1 cellular context compared by ENCODE assay signal in the genomic region with DNA sequence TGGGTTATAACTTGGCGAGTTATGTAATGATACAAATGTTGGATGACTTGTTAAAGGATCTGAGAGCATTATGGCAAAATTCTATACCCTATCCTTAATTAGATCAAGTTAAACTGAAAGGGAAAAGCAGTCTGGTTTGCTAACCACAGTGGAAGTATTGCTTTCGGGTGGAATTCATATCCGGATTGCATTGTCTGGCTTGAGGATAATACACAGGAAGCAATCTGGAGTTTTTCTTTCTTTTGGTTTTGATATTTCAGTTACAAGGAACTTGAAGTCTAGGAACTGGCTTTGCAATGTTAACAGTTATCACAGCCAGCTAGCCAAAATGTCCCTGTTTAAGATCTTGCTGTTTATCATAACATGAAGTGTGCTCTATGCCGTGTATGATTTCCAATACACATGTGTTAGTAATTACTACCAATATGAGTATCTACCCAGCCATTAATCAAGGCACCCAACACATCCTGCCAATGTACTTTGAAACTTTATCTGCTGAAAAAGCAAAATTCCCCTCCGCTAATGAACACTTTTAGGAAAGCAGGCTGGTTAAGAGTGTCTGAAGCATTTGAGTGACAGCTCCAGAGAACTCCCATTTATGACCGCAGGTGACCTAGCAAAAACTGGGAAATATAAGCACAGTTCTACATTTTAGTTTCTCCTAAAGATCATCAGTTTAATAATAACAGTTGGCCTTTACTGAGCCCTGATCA.
TF ChIP-seq lines count a peak whose summit lies in the region.

No MANE protein-coding gene starts in this region.

TF ChIP-seq in IMR-90, 13 proteins besides CTCF, POLR2A, EP300 and RAD21 (continued from another document):
- no peak for TF ChIP-seq MAFK (IDR thresholded peaks at IDR 0.05; ENCODE audit: low read depth, low read length)
- no peak for TF ChIP-seq FOS (IDR thresholded peaks at IDR 0.05; ENCODE audit: low read depth, low read length)
- no peak for TF ChIP-seq MAZ (IDR thresholded peaks at IDR 0.05; ENCODE audit: borderline replicate concordance, low read depth, low read length)
- TF ChIP-seq RCOR1 (IDR thresholded peaks at IDR 0.05; ENCODE audit: insufficient replicate concordance, low read length), result no peak
- TF ChIP-seq NFE2L2 (IDR thresholded peaks at IDR 0.05; ENCODE audit: low read depth, low read length), result no peak
TF ChIP-seq in IMR-90: peak in this region for 0.
